ENCODE assay signal across 26 cellular contexts in genomic region chr21:36241717-36242116, GRCh38.
A peak's percentile ranks its signal among the peaks of the same experiment; 100 is the strongest.
DNase-seq lines count a peak whose midpoint lies in the region; ATAC-seq, FAIRE-seq and TF ChIP-seq lines count a peak whose summit lies in the region.
"Had no signal": no experiment of that assay in that cellular context is flagged by ENCODE, and none has a peak within 500 bp of the region (broad histone marks: within the 10 kb centered on the region; RNA-seq: fewer than 3 reads in every experiment).

No MANE protein-coding gene starts in this region.

- H3K9ac ChIP-seq in MM.1S (ENCODE audit: low read length): no peak overlapping the region

- TF ChIP-seq POLR2A in spleen (IDR thresholded peaks at IDR 0.05): no peak

- peaks cover 18% of the 10 kb centered on the region for H3K36me3 ChIP-seq in right atrium auricular region
- H3K36me3 ChIP-seq in MM.1S (replicated peaks; ENCODE audit: insufficient read depth, low read length): no peaks in the 10 kb centered on the region
- H3K36me3 ChIP-seq in spleen: peaks cover 0 to 92% (median 38%) of the 10 kb centered on the region in 6 donors

- H3K27me3 ChIP-seq in right cardiac atrium (ENCODE audit: control insufficient read depth, insufficient read depth) (no peaks in the 10 kb centered on the region), right atrium auricular region (no peaks in the 10 kb centered on the region), MM.1S (replicated peaks; ENCODE audit: insufficient read depth, low read length) (no peaks in the 10 kb centered on the region), spleen (replicated peaks in 1 of 7) (no peaks in the 10 kb centered on the region)
- H3K27me3 ChIP-seq: SJCRH30 had no signal

- H3K9me3 Mint-ChIP-seq in effector memory CD8-positive, alpha-beta T cell: no peaks in the 10 kb centered on the region
- H3K9me3 Mint-ChIP-seq: CD8-positive, alpha-beta T cell had no signal

- H4K20me1 ChIP-seq in MM.1S (ENCODE audit: insufficient read depth, low read length): no peaks in the 10 kb centered on the region

- no peak for DNase-seq in right cardiac atrium
- no peak for DNase-seq in right atrium auricular region (ENCODE audit: low spot score)
- peak; percentile 40 for DNase-seq in MM.1S
- DNase-seq in effector memory CD8-positive, alpha-beta T cell: no peak
- no peak for DNase-seq in spleen
- no peak for DNase-seq in middle frontal gyrus (ENCODE audit: extremely low spot score, low spot score)
- no peak for DNase-seq in GM19239 (ENCODE audit: insufficient read length, low spot score)
- no peak for DNase-seq in T-helper 17 cell
- DNase-seq: CD8-positive, alpha-beta T cell; DMS 273 treated with DMSO at 0.1 percent for 48 hours; DMS79; EL; GDM1; NCI-H1105 treated with DMSO at 0.1 percent for 48 hours; NCI-H146; NCI-H1930; NCI-H2107; NCI-H446; NCI-H524 treated with DMSO at 0.1 percent for 48 hours; NCI-H774; PC-3; SJCRH30 had no signal

- TF ChIP-seq CTCF in right atrium auricular region (IDR thresholded peaks at IDR 0.05) (no peak), MM.1S (IDR thresholded peaks at IDR 0.05; ENCODE audit: low read length) (no peak), spleen (IDR thresholded peaks at IDR 0.05 in 8 of 11, conservative IDR thresholded peaks at IDR 0.05 in 3 of 11) (no peak)

- 0 out of 2 replicates have a peak overlapping the region, but pooled peaks have one; percentile 12 for H3K4me2 ChIP-seq in MM.1S (ENCODE audit: low read depth, low read length)

- peaks cover 30% of the 10 kb centered on the region for H3K36me3 Mint-ChIP-seq in effector memory CD8-positive, alpha-beta T cell (ENCODE audit: insufficient read depth)
- H3K36me3 Mint-ChIP-seq in T-helper 17 cell (ENCODE audit: low read depth): peaks cover 4% of the 10 kb centered on the region

- H3K4me3 Mint-ChIP-seq in effector memory CD8-positive, alpha-beta T cell: no peak overlapping the region
- no peak overlapping the region for H3K4me3 Mint-ChIP-seq in T-helper 17 cell
- H3K4me3 Mint-ChIP-seq: CD8-positive, alpha-beta T cell had no signal

- no peaks in the 10 kb centered on the region for H3K9me2 ChIP-seq in MM.1S (replicated peaks; ENCODE audit: insufficient read depth, low read length)

- H2AFZ ChIP-seq in MM.1S (ENCODE audit: low read length): no peak overlapping the region

- no peaks in the 10 kb centered on the region for H3K27me3 Mint-ChIP-seq in effector memory CD8-positive, alpha-beta T cell
- no peaks in the 10 kb centered on the region for H3K27me3 Mint-ChIP-seq in T-helper 17 cell

- H3K4me1 Mint-ChIP-seq in effector memory CD8-positive, alpha-beta T cell (ENCODE audit: low read depth in 2 of 2): no peaks in the 10 kb centered on the region
- peaks cover 5% of the 10 kb centered on the region for H3K4me1 Mint-ChIP-seq in T-helper 17 cell

- ATAC-seq in right cardiac atrium: peak; percentile 46 to 81
- no peak for ATAC-seq in effector memory CD8-positive, alpha-beta T cell (replicated peaks)
- ATAC-seq in T-helper 17 cell: no peak
- ATAC-seq: CD8-positive, alpha-beta T cell; PC-3; Right ventricle myocardium inferior had no signal

- 0 out of 2 replicates have a peak, but pooled peaks cover 2% of the 10 kb centered on the region for H3F3A ChIP-seq in MM.1S (ENCODE audit: insufficient read depth, low read length)

- intact Hi-C loops in right cardiac atrium (cut with DNase I) (no loop called here), spleen (cut with DNase I; ENCODE audit: low total_unique reads) (no loop called here)

- FAIRE-seq in GM19239 (lab: Jason Lieb, UNC): no peak
- FAIRE-seq: H54 had no signal

- no peaks in the 10 kb centered on the region for H3K79me2 ChIP-seq in MM.1S (ENCODE audit: low read length)

- H3K4me1 ChIP-seq in right cardiac atrium (ENCODE audit: control insufficient read depth, insufficient read depth, low read length) (no peaks in the 10 kb centered on the region), right atrium auricular region (no peaks in the 10 kb centered on the region), MM.1S (ENCODE audit: low read length) (no peaks in the 10 kb centered on the region), spleen (peaks cover 0 to 17% (median 12%) of the 10 kb centered on the region in 6 donors)

- H3K27ac Mint-ChIP-seq in effector memory CD8-positive, alpha-beta T cell: peak overlapping the region; percentile 58 to 79
- no peak overlapping the region for H3K27ac Mint-ChIP-seq in T-helper 17 cell
- H3K27ac Mint-ChIP-seq: CD8-positive, alpha-beta T cell had no signal

- H3K27ac ChIP-seq in right cardiac atrium (ENCODE audit: low read length): no peak overlapping the region
- no peak overlapping the region for H3K27ac ChIP-seq in right atrium auricular region
- H3K27ac ChIP-seq in MM.1S (ENCODE audit: low read length): no peak overlapping the region
- peak overlapping the region in 7 of 8 donors; percentile 36 to 61 (median 47) for H3K27ac ChIP-seq in spleen
- H3K27ac ChIP-seq: C4-2B, HL-60, SJCRH30 had no signal

- 63% methylated on average over 3 of the region's 3 CpGs for WGBS in right cardiac atrium
- WGBS in spleen, 5 donors: 72 to 85% (median 79%) methylated on average over 3 of the region's 3 CpGs

- H3K9me3 ChIP-seq in right cardiac atrium (ENCODE audit: control insufficient read depth, low read length) (no peaks in the 10 kb centered on the region), right atrium auricular region (no peaks in the 10 kb centered on the region), MM.1S (replicated peaks; ENCODE audit: insufficient read depth, low read length) (no peaks in the 10 kb centered on the region), spleen (no peaks in the 10 kb centered on the region), T-helper 17 cell (ENCODE audit: control insufficient read depth, low read length, poor library complexity, severe bottlenecking) (no peaks in the 10 kb centered on the region)
- H3K9me3 ChIP-seq: SJCRH30 had no signal

- no peak overlapping the region for H3K4me3 ChIP-seq in right cardiac atrium (ENCODE audit: low read length)
- H3K4me3 ChIP-seq in right atrium auricular region: no peak overlapping the region
- H3K4me3 ChIP-seq in MM.1S (ENCODE audit: low read length): no peak overlapping the region
- no peak overlapping the region for H3K4me3 ChIP-seq in spleen
- H3K4me3 ChIP-seq: SJCRH30 had no signal

Comparison
In these comparisons a context has a peak if more than half of its experiments do, and no peak if none do; other contexts are left out.
1. ATAC-seq: peak in right cardiac atrium (2 of 2); none in effector memory CD8-positive, alpha-beta T cell (single experiment) and T-helper 17 cell (single experiment).
2. H3K27ac ChIP-seq: peak in spleen (7 of 8); none in right cardiac atrium (single experiment), right atrium auricular region (0 of 2) and MM.1S (single experiment).